8 cellular contexts compared by ENCODE assay signal in genomic region chr18:76801567-76802505, GRCh38. TPM values are rescaled to one million over a fixed set of nuclear protein-coding genes. Genes with fewer than 3 reads are reported as not detected.
DNase-seq lines count a peak whose midpoint lies in the region; ATAC-seq and TF ChIP-seq lines count a peak whose summit lies in the region.

No MANE protein-coding gene starts in this region.

- peak; percentile 97 for ATAC-seq in HG02759 (IDR thresholded peaks at IDR 0.05; ENCODE audit: unreplicated experiment)

- H3K4me3 Mint-ChIP-seq in chondrocyte (ENCODE audit: unreplicated experiment), result peak overlapping the region; percentile 57

- in situ Hi-C loops in GM13977 (cut with MboI; ENCODE audit: low pct_unique_long_range_greater_than_20kb, low sequenced_read_pairs, unreplicated experiment), result no loop called here

- H3K9me3 Mint-ChIP-seq in chondrocyte (ENCODE audit: low read depth), result peaks cover 8% of the 10 kb centered on the region

- H3K27ac ChIP-seq in VCaP, result peak overlapping the region; percentile 26; the same call in 1 of the 2 replicates

- peaks cover 3% of the 10 kb centered on the region for H3K36me3 Mint-ChIP-seq in chondrocyte (ENCODE audit: low read depth)

- peaks cover 5% of the 10 kb centered on the region for H3K4me1 Mint-ChIP-seq in chondrocyte (ENCODE audit: low read depth)

- TF ChIP-seq CTCF in GM13977 (IDR thresholded peaks at IDR 0.05; ENCODE audit: extremely low read depth, insufficient read depth, missing control alignments), result peak; percentile 96
- TF ChIP-seq CTCF in VCaP (conservative IDR thresholded peaks at IDR 0.05), result peak; percentile 96
- TF ChIP-seq CTCF in chondrocyte (IDR thresholded peaks at IDR 0.05), result peak; percentile 92

- H3K27ac Mint-ChIP-seq in chondrocyte (ENCODE audit: unreplicated experiment), result no peak overlapping the region

- H3K27me3 Mint-ChIP-seq in chondrocyte (ENCODE audit: low read depth), result no peaks in the 10 kb centered on the region

- DNase-seq in A172 (ENCODE audit: low spot score), result peak; percentile 8
- DNase-seq in GM13977 (ENCODE audit: low spot score), result peak; percentile 91
- DNase-seq in NCI-H1092 (lab: John Stamatoyannopoulos, UW), result peak; percentile 25
- DNase-seq in chondrocyte (ENCODE audit: low spot score), result no peak
- peak; percentile 67 for DNase-seq in kidney tubule cell (ENCODE audit: low spot score)
- peak in 2 of 3 experiments; percentile 7 to 31 for DNase-seq in stimulated activated CD4-positive, alpha-beta T cell treated with anti-CD3 and anti-CD28 coated beads, TNF-alpha, amount 100 ng/mL, for 4 hours (ENCODE audit: low read depth in 3 of 3)

RNA-seq across cellular contexts. Expression of gene ZNF236, which starts 20.5 kb away (rescaled TPM):
- 2.3 and 15.1 TPM in 2 replicates for total RNA-seq in A172 (2014; rRNA removed; shearing (Covaris generic))
- total RNA-seq in chondrocyte, result 14.3 to 20.2 TPM (median 16.1 TPM) in 3 replicates
